7 cellular contexts compared by ENCODE assay signal in the genomic region with DNA sequence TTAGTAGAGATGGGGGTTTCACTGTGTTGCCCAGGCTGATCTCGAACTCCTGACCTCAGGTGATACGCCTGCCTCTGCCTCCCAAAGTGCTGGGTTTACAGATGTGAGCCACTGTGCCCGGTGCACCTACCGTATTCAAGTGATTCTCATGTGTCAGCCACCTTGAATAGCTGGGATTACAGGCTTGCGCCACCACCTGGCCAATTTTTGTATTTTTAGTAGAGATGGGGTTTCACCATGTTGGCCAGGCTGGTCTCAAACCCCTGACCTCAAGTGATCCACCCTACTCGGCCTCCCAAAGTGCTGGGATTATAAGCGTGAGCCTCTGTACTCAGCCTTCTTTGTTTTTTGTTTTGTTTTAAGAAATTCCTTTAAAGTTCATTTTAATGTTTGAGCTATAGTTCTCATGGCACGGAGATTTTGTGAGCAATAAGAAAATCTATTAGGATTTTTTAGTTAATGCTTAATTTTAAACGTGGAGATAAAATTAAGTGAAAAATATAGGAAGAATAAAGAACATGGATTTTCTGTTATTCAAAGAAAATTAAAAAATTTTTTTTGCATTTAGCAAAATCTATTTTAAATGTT.
A peak's percentile ranks its signal among the peaks of the same experiment; 100 is the strongest.
DNase-seq lines count a peak whose midpoint lies in the region; ATAC-seq and TF ChIP-seq lines count a peak whose summit lies in the region.

No MANE protein-coding gene starts in this region.

- no peaks in the 10 kb centered on the region for H3K9me3 ChIP-seq in mucosa of descending colon
- H3K9me3 ChIP-seq in upper lobe of right lung, result no peaks in the 10 kb centered on the region

- in situ Hi-C loops in SK-MEL-5 (cut with HindIII; ENCODE audit: low pct_unique_long_range_greater_than_20kb, low sequenced_read_pairs), result no loop called here

- DNase-seq in SK-MEL-5 (ENCODE audit: low read depth, low spot score) (peak; percentile 68), mucosa of descending colon (peak in 1 of 3 donors; percentile 83), upper lobe of right lung (no peak)
- peak; percentile 9 for DNase-seq in central memory CD4-positive, alpha-beta T cell

- intact Hi-C loops in mucosa of descending colon (cut with DNase I, micrococcal nuclease), result no loop called here
- intact Hi-C loops in upper lobe of right lung (cut with DNase I), result no loop called here

- no peaks in the 10 kb centered on the region for H3K27me3 ChIP-seq in upper lobe of right lung

- H3K27ac ChIP-seq in upper lobe of right lung, result no peak overlapping the region

- H3K36me3 ChIP-seq in mucosa of descending colon (ENCODE audit: low read depth) (no peaks in the 10 kb centered on the region), upper lobe of right lung (no peaks in the 10 kb centered on the region)

- H3K4me3 ChIP-seq in mucosa of descending colon, result no peak overlapping the region
- H3K4me3 ChIP-seq in upper lobe of right lung, result no peak overlapping the region

- peak; percentile 49 for TF ChIP-seq CTCF in GM12874 (IDR thresholded peaks at IDR 0.05; ENCODE audit: insufficient read depth, low read depth, low read length)
- TF ChIP-seq CTCF in mucosa of descending colon (IDR thresholded peaks at IDR 0.05), result no peak
- TF ChIP-seq CTCF in upper lobe of right lung (IDR thresholded peaks at IDR 0.05), result peak; percentile 52

- ATAC-seq in HG02981 (IDR thresholded peaks at IDR 0.05; ENCODE audit: unreplicated experiment), result peak; percentile 59
- ATAC-seq in mucosa of descending colon, result peak; percentile 67
- ATAC-seq in upper lobe of right lung, result peak; percentile 81
- ATAC-seq in HG03039 (IDR thresholded peaks at IDR 0.05; ENCODE audit: unreplicated experiment), result no peak

- H3K4me1 ChIP-seq in mucosa of descending colon (ENCODE audit: low read depth) (no peaks in the 10 kb centered on the region), upper lobe of right lung (peaks cover 13% of the 10 kb centered on the region)
